15 cellular contexts compared by ENCODE assay signal in genomic region chr13:29946093-29946492, GRCh38.
"Had no signal": no experiment of that assay in that cellular context is flagged by ENCODE, and none has a peak within 500 bp of the region (broad histone marks: within the 10 kb centered on the region; RNA-seq: fewer than 3 reads in every experiment).

No MANE protein-coding gene starts in this region.

- H3K4me3 ChIP-seq: esophagus muscularis mucosa, lower lobe of right lung, SJCRH30, thoracic aorta, upper lobe of right lung had no signal

- ATAC-seq: left cardiac atrium; lower lobe of right lung; stimulated activated naive CD8-positive, alpha-beta T cell treated with anti-CD3 and anti-CD28 coated beads, Interleukin-15, amount 100 ng/mL, for 72 hours; upper lobe of right lung had no signal

- H3K9ac ChIP-seq: parathyroid adenoma had no signal

- H3K9me3 ChIP-seq: esophagus muscularis mucosa, lower lobe of right lung, SJCRH30, thoracic aorta, upper lobe of right lung had no signal

- H3K36me3 ChIP-seq: esophagus muscularis mucosa, lower lobe of right lung, SJCRH30, thoracic aorta, upper lobe of right lung, WERI-Rb-1 had no signal

- H3K27ac ChIP-seq: esophagus muscularis mucosa, lower lobe of right lung, parathyroid adenoma, SJCRH30, thoracic aorta, upper lobe of right lung, WERI-Rb-1 had no signal

- DNase-seq: activated CD4-positive, alpha-beta T cell treated with anti-CD3 and anti-CD28 coated beads, Interleukin-2, amount 50 U/mL, for 48 hours; activated naive CD8-positive, alpha-beta T cell treated with anti-CD3 and anti-CD28 coated beads for 36 hours; cortex of kidney; effector CD4-positive, alpha-beta T cell; left cardiac atrium; lower lobe of right lung; naive B cell; retina; SJCRH30; stimulated activated naive CD8-positive, alpha-beta T cell treated with anti-CD3 and anti-CD28 coated beads, Interleukin-15, amount 100 ng/mL, for 72 hours; upper lobe of right lung; WERI-Rb-1 had no signal

- H3K4me1 ChIP-seq: lower lobe of right lung, parathyroid adenoma, SJCRH30, upper lobe of right lung had no signal

- H3K27me3 ChIP-seq: esophagus muscularis mucosa, SJCRH30, upper lobe of right lung had no signal
